ENCODE assay signal across 21 cellular contexts in genomic region chr2:16244153-16244965, GRCh38.
DNase-seq lines count a peak whose midpoint lies in the region; ATAC-seq, FAIRE-seq and TF ChIP-seq lines count a peak whose summit lies in the region.
"Had no signal": no experiment of that assay in that cellular context is flagged by ENCODE, and none has a peak within 500 bp of the region (broad histone marks: within the 10 kb centered on the region; RNA-seq: fewer than 3 reads in every experiment).

No MANE protein-coding gene starts in this region.

- POLR2A ChIA-PET in activated CD4-positive, alpha-beta memory T cell treated with anti-CD3 and anti-CD28 coated beads, Interleukin-2, amount 10 ng/mL, durations not matched to agents 7 days and 5 days (lab: Charles Lee), result no interaction called here

- H2BK5ac ChIP-seq in trophoblast cell (ENCODE audit: low read depth, low read length, poor library complexity), result no peak overlapping the region

- no CpG with 5 or more reads among the region's 6 CpGs for WGBS in trophoblast cell (ENCODE audit: extremely low coverage, insufficient coverage, insufficient read length)

- no peak overlapping the region for H3K18ac ChIP-seq in trophoblast cell (ENCODE audit: low read length)

- H4K91ac ChIP-seq in trophoblast cell (ENCODE audit: low read depth, low read length), result no peak overlapping the region

- no peaks in the 10 kb centered on the region for H3K36me3 ChIP-seq in kidney (ENCODE audit: control insufficient read depth in 1 of 2, insufficient read depth in 2 of 2, low read length in 2 of 2)
- no peaks in the 10 kb centered on the region for H3K36me3 ChIP-seq in trophoblast cell (ENCODE audit: control insufficient read depth in 1 of 2, insufficient read depth in 2 of 2, low read length in 2 of 2)
- H3K36me3 ChIP-seq: HAP-1 had no signal

- ATAC-seq in GM18520 (IDR thresholded peaks at IDR 0.05; ENCODE audit: unreplicated experiment), result no peak
- ATAC-seq: A549; CD8-positive, alpha-beta T cell had no signal

- H3K4me3 Mint-ChIP-seq in activated CD4-positive, alpha-beta memory T cell treated with anti-CD3 and anti-CD28 coated beads, Interleukin-2, amount 10 ng/mL, durations not matched to agents 7 days and 5 days, result no peak overlapping the region
- H3K4me3 Mint-ChIP-seq: CD14-positive monocyte; CD8-positive, alpha-beta T cell had no signal

- no peak overlapping the region for H4K12ac ChIP-seq in trophoblast cell (ENCODE audit: low read depth, low read length)

- DNase-seq in GM13976 (ENCODE audit: low spot score) (peak; percentile 3), HuH-7.5 (ENCODE audit: low spot score) (peak; percentile 54), kidney (peak; percentile 43), trophoblast cell (no peak), HTR-8/SVneo (ENCODE audit: insufficient read length, low spot score) (no peak)
- no peak for DNase-seq in activated CD4-positive, alpha-beta memory T cell treated with anti-CD3 and anti-CD28 coated beads, Interleukin-2, amount 10 ng/mL, durations not matched to agents 7 days and 5 days
- DNase-seq: COR-L47, DMS153, DMS79 treated with DMSO at 0.1 percent for 48 hours, EL, GOT3, IMR-90 had no signal

- in situ Hi-C loops in GM13976 (cut with MboI; ENCODE audit: low sequenced_read_pairs, unreplicated experiment), result no loop called here

- H3K4me3 ChIP-seq in kidney (ENCODE audit: low read length in 2 of 2) (no peak overlapping the region), trophoblast cell (ENCODE audit: low read depth, low read length) (no peak overlapping the region)
- H3K4me3 ChIP-seq: A549, HAP-1 had no signal

- H3K14ac ChIP-seq in trophoblast cell (ENCODE audit: low read length), result no peak overlapping the region

- H3K4me1 Mint-ChIP-seq in activated CD4-positive, alpha-beta memory T cell treated with anti-CD3 and anti-CD28 coated beads, Interleukin-2, amount 10 ng/mL, durations not matched to agents 7 days and 5 days, result no peaks in the 10 kb centered on the region
- H3K4me1 Mint-ChIP-seq: CD14-positive monocyte had no signal

- no peaks in the 10 kb centered on the region for H3K36me3 Mint-ChIP-seq in activated CD4-positive, alpha-beta memory T cell treated with anti-CD3 and anti-CD28 coated beads, Interleukin-2, amount 10 ng/mL, durations not matched to agents 7 days and 5 days (ENCODE audit: low read depth)
- H3K36me3 Mint-ChIP-seq: CD14-positive monocyte; CD8-positive, alpha-beta T cell had no signal

- no peak overlapping the region for H2AFZ ChIP-seq in trophoblast cell (ENCODE audit: insufficient read depth, low read length, poor library complexity)

- CTCF ChIA-PET in activated CD4-positive, alpha-beta memory T cell treated with anti-CD3 and anti-CD28 coated beads, Interleukin-2, amount 10 ng/mL, durations not matched to agents 7 days and 5 days (lab: Charles Lee), result no interaction called here

- H4K8ac ChIP-seq in trophoblast cell (ENCODE audit: low read depth, low read length), result no peak overlapping the region

- no peak overlapping the region for H3K4ac ChIP-seq in trophoblast cell (ENCODE audit: low read depth, low read length)

- H3K27ac ChIP-seq in kidney (ENCODE audit: low read depth in 2 of 2, low read length in 2 of 2) (no peak overlapping the region), trophoblast cell (ENCODE audit: low read depth, low read length) (no peak overlapping the region)
- H3K27ac ChIP-seq: A549 had no signal

- no peaks in the 10 kb centered on the region for H3K79me2 ChIP-seq in trophoblast cell (ENCODE audit: control insufficient read depth, insufficient read depth, low read length, poor library complexity)

- no peak for TF ChIP-seq CTCF in GM13976 (IDR thresholded peaks at IDR 0.05; ENCODE audit: borderline replicate concordance, control extremely low read depth, extremely low read depth, insufficient read depth, missing control alignments)
- TF ChIP-seq CTCF in kidney (IDR thresholded peaks at IDR 0.05; ENCODE audit: borderline replicate concordance, extremely low read depth, insufficient read depth), result no peak

- H3K4me1 ChIP-seq in kidney (ENCODE audit: control insufficient read depth in 1 of 2, insufficient read depth in 1 of 2, low read depth in 1 of 2, low read length in 2 of 2) (no peaks in the 10 kb centered on the region), trophoblast cell (ENCODE audit: control insufficient read depth in 1 of 2, insufficient read depth in 2 of 2, low read length in 2 of 2) (peaks cover 10 to 23% of the 10 kb centered on the region in 2 experiments)
- H3K4me1 ChIP-seq: A549, HAP-1 had no signal

- no peak overlapping the region for H2AK5ac ChIP-seq in trophoblast cell (ENCODE audit: low read length)

- FAIRE-seq in kidney (lab: Jason Lieb, UNC) (no peak), HTR-8/SVneo (lab: Jason Lieb, UNC) (no peak)
- FAIRE-seq: A549, D721Med, G401.6, GM12891, GM19239 had no signal

- no peak overlapping the region for H3K23ac ChIP-seq in trophoblast cell (ENCODE audit: low read length)

- no peak overlapping the region for H3K4me2 ChIP-seq in trophoblast cell (ENCODE audit: low read length)
- H3K4me2 ChIP-seq: A549 had no signal

- H3K27me3 ChIP-seq in trophoblast cell (ENCODE audit: insufficient read depth, low read length), result no peaks in the 10 kb centered on the region

- H3K27me3 Mint-ChIP-seq in activated CD4-positive, alpha-beta memory T cell treated with anti-CD3 and anti-CD28 coated beads, Interleukin-2, amount 10 ng/mL, durations not matched to agents 7 days and 5 days, result no peaks in the 10 kb centered on the region

- H3K79me1 ChIP-seq in trophoblast cell (ENCODE audit: low read length), result no peaks in the 10 kb centered on the region

- H2BK120ac ChIP-seq in trophoblast cell (ENCODE audit: insufficient read depth, low read length, poor library complexity), result no peak overlapping the region

- no peaks in the 10 kb centered on the region for H3K9me3 Mint-ChIP-seq in activated CD4-positive, alpha-beta memory T cell treated with anti-CD3 and anti-CD28 coated beads, Interleukin-2, amount 10 ng/mL, durations not matched to agents 7 days and 5 days
- H3K9me3 Mint-ChIP-seq: CD8-positive, alpha-beta T cell had no signal

- H3K9ac ChIP-seq in kidney (ENCODE audit: low read length in 2 of 2), result no peak overlapping the region
- H3K9ac ChIP-seq in trophoblast cell (ENCODE audit: low read length), result peak overlapping the region; percentile 24

- intact Hi-C loops in kidney (cut with DNase I), result no loop called here

- H3K9me3 ChIP-seq in kidney (ENCODE audit: control insufficient read depth in 1 of 2, low read length in 2 of 2) (no peaks in the 10 kb centered on the region), trophoblast cell (ENCODE audit: insufficient read depth, low read depth, low read length) (no peaks in the 10 kb centered on the region)
- H3K9me3 ChIP-seq: A549, HAP-1 had no signal

- no peak overlapping the region for H2BK12ac ChIP-seq in trophoblast cell (ENCODE audit: low read length)

- H3K27ac Mint-ChIP-seq in activated CD4-positive, alpha-beta memory T cell treated with anti-CD3 and anti-CD28 coated beads, Interleukin-2, amount 10 ng/mL, durations not matched to agents 7 days and 5 days, result no peak overlapping the region
- H3K27ac Mint-ChIP-seq: CD8-positive, alpha-beta T cell had no signal

Comparison
In these comparisons a context has a peak if more than half of its experiments do, and no peak if none do; other contexts are left out.
1. DNase-seq: peak in GM13976 (single experiment), HuH-7.5 (single experiment) and kidney (single experiment); none in trophoblast cell (0 of 2), activated CD4-positive, alpha-beta memory T cell treated with anti-CD3 and anti-CD28 coated beads, Interleukin-2, amount 10 ng/mL, durations not matched to agents 7 days and 5 days (single experiment) and HTR-8/SVneo (single experiment).